Comparison of ENCODE assay signal across 16 cellular contexts in the genomic region with DNA sequence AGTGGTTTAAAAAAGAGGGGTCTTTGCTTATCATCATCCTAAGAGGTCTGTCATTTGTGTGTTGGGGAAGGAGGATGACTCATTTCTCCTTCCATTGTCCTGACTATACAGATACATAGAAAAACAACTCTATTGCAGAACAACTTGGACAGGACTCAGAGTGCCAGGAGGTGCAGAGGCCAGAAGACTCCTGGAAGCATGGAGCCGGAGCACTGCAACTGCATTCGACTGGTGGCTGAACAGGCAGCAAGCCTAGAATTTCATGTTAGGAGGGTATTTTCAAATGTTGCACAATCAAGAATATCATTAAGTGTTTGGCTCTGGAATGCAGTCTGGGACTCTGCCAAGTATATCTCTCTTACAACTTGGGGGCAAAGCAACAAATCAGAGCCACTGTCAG. TPM values are rescaled to one million over a fixed set of nuclear protein-coding genes. Genes with fewer than 3 reads are reported as not detected.
A peak's percentile ranks its signal among the peaks of the same experiment; 100 is the strongest.
DNase-seq lines count a peak whose midpoint lies in the region; ATAC-seq and TF ChIP-seq lines count a peak whose summit lies in the region.
"Had no signal": no experiment of that assay in that cellular context is flagged by ENCODE, and none has a peak within 500 bp of the region (broad histone marks: within the 10 kb centered on the region; RNA-seq: fewer than 3 reads in every experiment).

No MANE protein-coding gene starts in this region.

- DNase-seq in AG04449 (ENCODE audit: low read depth, low spot score) (peak; percentile 24), MG63 (peak; percentile 5), epithelial cell of proximal tubule (ENCODE audit: low read depth) (peak; percentile 83), lung microvascular endothelial cell (ENCODE audit: low read depth in 2 of 2) (peak; percentile 15 to 87), COLO829 (ENCODE audit: low spot score) (no peak)
- no peak for DNase-seq in activated CD4-positive, alpha-beta memory T cell treated with anti-CD3 and anti-CD28 coated beads, Interleukin-2, amount 10 ng/mL, durations not matched to agents 7 days and 5 days
- DNase-seq: activated CD4-positive, alpha-beta T cell treated with anti-CD3 and anti-CD28 coated beads for 4 hours; activated effector memory CD4-positive, alpha-beta T cell treated with Interleukin-2 at 50 U/mL for 16 hours; MM.1S; naive B cell; NCI-H69 had no signal

- no peaks in the 10 kb centered on the region for H3K27me3 ChIP-seq in MG63
- H3K27me3 ChIP-seq: SJSA1 had no signal

- H3K36me3 ChIP-seq in MG63, result no peaks in the 10 kb centered on the region
- H3K36me3 ChIP-seq: SJSA1 had no signal

- H3K27ac Mint-ChIP-seq in activated CD4-positive, alpha-beta memory T cell treated with anti-CD3 and anti-CD28 coated beads, Interleukin-2, amount 10 ng/mL, durations not matched to agents 7 days and 5 days, result no peak overlapping the region
- H3K27ac Mint-ChIP-seq: dendritic cell treated with granulocyte-macrophage colony-stimulating factor and Interleukin-4, amounts not matched to agents 40 ng/mL and 50 ng/mL, for 4 days; naive B cell; stimulated activated effector memory CD8-positive, alpha-beta T cell treated with anti-CD3 and anti-CD28 coated beads, Interleukin-12 subunit alpha, Interleukin-12 subunit beta, amount 100 ng/mL, for 72 hours had no signal

- H3K4me3 ChIP-seq in AG04449 (ENCODE audit: low read depth, low read length) (no peak overlapping the region), MG63 (no peak overlapping the region), epithelial cell of proximal tubule (ENCODE audit: low read depth, low read length) (no peak overlapping the region)
- H3K4me3 ChIP-seq: SJSA1 had no signal

- POLR2A ChIA-PET in AG04449 (lab: Yijun Ruan, JAX), result no interaction called here
- POLR2A ChIA-PET in activated CD4-positive, alpha-beta memory T cell treated with anti-CD3 and anti-CD28 coated beads, Interleukin-2, amount 10 ng/mL, durations not matched to agents 7 days and 5 days (lab: Charles Lee), result no interaction called here

- H3K4me1 Mint-ChIP-seq in activated CD4-positive, alpha-beta memory T cell treated with anti-CD3 and anti-CD28 coated beads, Interleukin-2, amount 10 ng/mL, durations not matched to agents 7 days and 5 days, result no peaks in the 10 kb centered on the region
- H3K4me1 Mint-ChIP-seq: naive B cell; stimulated activated effector memory CD8-positive, alpha-beta T cell treated with anti-CD3 and anti-CD28 coated beads, Interleukin-12 subunit alpha, Interleukin-12 subunit beta, amount 100 ng/mL, for 72 hours had no signal

- no peak for ATAC-seq in GM18517 (IDR thresholded peaks at IDR 0.05; ENCODE audit: unreplicated experiment)
- no peak for ATAC-seq in HG02885 (IDR thresholded peaks at IDR 0.05; ENCODE audit: poor library complexity, unreplicated experiment)
- ATAC-seq: stimulated activated effector memory CD8-positive, alpha-beta T cell treated with anti-CD3 and anti-CD28 coated beads, Interleukin-12 subunit alpha, Interleukin-12 subunit beta, amount 100 ng/mL, for 72 hours had no signal

- no peaks in the 10 kb centered on the region for H3K9me3 ChIP-seq in MG63
- H3K9me3 ChIP-seq: SJSA1 had no signal

- no peaks in the 10 kb centered on the region for H3K36me3 Mint-ChIP-seq in activated CD4-positive, alpha-beta memory T cell treated with anti-CD3 and anti-CD28 coated beads, Interleukin-2, amount 10 ng/mL, durations not matched to agents 7 days and 5 days (ENCODE audit: low read depth)
- H3K36me3 Mint-ChIP-seq: naive B cell; stimulated activated effector memory CD8-positive, alpha-beta T cell treated with anti-CD3 and anti-CD28 coated beads, Interleukin-12 subunit alpha, Interleukin-12 subunit beta, amount 100 ng/mL, for 72 hours had no signal

- no peak overlapping the region for H3K4me3 Mint-ChIP-seq in activated CD4-positive, alpha-beta memory T cell treated with anti-CD3 and anti-CD28 coated beads, Interleukin-2, amount 10 ng/mL, durations not matched to agents 7 days and 5 days
- H3K4me3 Mint-ChIP-seq: dendritic cell treated with granulocyte-macrophage colony-stimulating factor and Interleukin-4, amounts not matched to agents 40 ng/mL and 50 ng/mL, for 4 days; naive B cell; stimulated activated effector memory CD8-positive, alpha-beta T cell treated with anti-CD3 and anti-CD28 coated beads, Interleukin-12 subunit alpha, Interleukin-12 subunit beta, amount 100 ng/mL, for 72 hours had no signal

- peaks cover 16% of the 10 kb centered on the region for H3K27me3 Mint-ChIP-seq in activated CD4-positive, alpha-beta memory T cell treated with anti-CD3 and anti-CD28 coated beads, Interleukin-2, amount 10 ng/mL, durations not matched to agents 7 days and 5 days
- H3K27me3 Mint-ChIP-seq: dendritic cell treated with granulocyte-macrophage colony-stimulating factor and Interleukin-4, amounts not matched to agents 40 ng/mL and 50 ng/mL, for 4 days had no signal

- TF ChIP-seq CTCF in AG04449 (IDR thresholded peaks at IDR 0.05; ENCODE audit: insufficient read depth, low read length, missing control alignments) (no peak), epithelial cell of proximal tubule (conservative IDR thresholded peaks at IDR 0.05; ENCODE audit: low read depth, low read length) (no peak)

- CTCF ChIA-PET in AG04449 (lab: Yijun Ruan, JAX), result interaction anchor here (1.1 kb wide), 1 partner anchor 11 kb away, joined by 3 read pairs; no protein-coding TSS in a partner anchor
- CTCF ChIA-PET in activated CD4-positive, alpha-beta memory T cell treated with anti-CD3 and anti-CD28 coated beads, Interleukin-2, amount 10 ng/mL, durations not matched to agents 7 days and 5 days (lab: Charles Lee), result no interaction called here

- no peaks in the 10 kb centered on the region for H3K9me3 Mint-ChIP-seq in activated CD4-positive, alpha-beta memory T cell treated with anti-CD3 and anti-CD28 coated beads, Interleukin-2, amount 10 ng/mL, durations not matched to agents 7 days and 5 days
- H3K9me3 Mint-ChIP-seq: dendritic cell treated with granulocyte-macrophage colony-stimulating factor and Interleukin-4, amounts not matched to agents 40 ng/mL and 50 ng/mL, for 4 days; naive B cell; stimulated activated effector memory CD8-positive, alpha-beta T cell treated with anti-CD3 and anti-CD28 coated beads, Interleukin-12 subunit alpha, Interleukin-12 subunit beta, amount 100 ng/mL, for 72 hours had no signal

RNA-seq across cellular contexts. Expression of gene MAML3, which starts 35.0 kb away (rescaled TPM):
- 0.12 and 0.13 TPM in 2 replicates for total RNA-seq in MG63 (2014; rRNA removed; shearing (Covaris generic); ENCODE audit: low replicate concordance)
- 1.0 and 1.2 TPM in 2 replicates for total RNA-seq in epithelial cell of proximal tubule
- total RNA-seq in lung microvascular endothelial cell, result 4.0 and 4.8 TPM in 2 replicates
- total RNA-seq in activated CD4-positive, alpha-beta memory T cell treated with anti-CD3 and anti-CD28 coated beads, Interleukin-2, amount 10 ng/mL, durations not matched to agents 7 days and 5 days, result 1 to 10 TPM; 2.5 to 2.6 TPM

Comparison
In these comparisons a context has a peak if more than half of its experiments do, and no peak if none do; other contexts are left out.
1. DNase-seq: peak in AG04449 (single experiment), MG63 (single experiment), epithelial cell of proximal tubule (single experiment) and lung microvascular endothelial cell (2 of 2); none in COLO829 (single experiment) and activated CD4-positive, alpha-beta memory T cell treated with anti-CD3 and anti-CD28 coated beads, Interleukin-2, amount 10 ng/mL, durations not matched to agents 7 days and 5 days (single experiment).